2 cellular contexts compared by ENCODE assay signal in the genomic region with DNA sequence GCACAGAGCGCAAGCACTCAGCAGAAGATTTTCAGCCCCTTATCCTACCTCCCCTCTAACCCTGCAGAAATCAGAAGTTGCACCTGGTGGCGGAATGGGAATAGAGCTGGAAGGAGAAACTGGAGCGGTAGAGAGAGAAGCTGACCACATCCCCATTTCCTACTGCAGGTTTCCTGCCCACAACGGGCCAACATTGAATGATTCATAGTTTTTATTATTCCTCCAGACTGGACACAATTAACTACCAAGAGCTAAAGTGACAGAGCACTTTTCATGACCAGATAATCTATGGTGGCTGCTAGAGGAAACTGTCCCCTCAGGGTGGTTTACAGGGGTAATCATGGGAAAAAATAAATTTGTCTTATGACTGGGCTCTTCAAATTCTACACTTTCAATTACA.
TF ChIP-seq lines count a peak whose summit lies in the region.

No MANE protein-coding gene starts in this region.

TF ChIP-seq in HepG2, 621 proteins besides CTCF, POLR2A, EP300 and RAD21 (continues in another document):
- TF ChIP-seq, protein P1, sequence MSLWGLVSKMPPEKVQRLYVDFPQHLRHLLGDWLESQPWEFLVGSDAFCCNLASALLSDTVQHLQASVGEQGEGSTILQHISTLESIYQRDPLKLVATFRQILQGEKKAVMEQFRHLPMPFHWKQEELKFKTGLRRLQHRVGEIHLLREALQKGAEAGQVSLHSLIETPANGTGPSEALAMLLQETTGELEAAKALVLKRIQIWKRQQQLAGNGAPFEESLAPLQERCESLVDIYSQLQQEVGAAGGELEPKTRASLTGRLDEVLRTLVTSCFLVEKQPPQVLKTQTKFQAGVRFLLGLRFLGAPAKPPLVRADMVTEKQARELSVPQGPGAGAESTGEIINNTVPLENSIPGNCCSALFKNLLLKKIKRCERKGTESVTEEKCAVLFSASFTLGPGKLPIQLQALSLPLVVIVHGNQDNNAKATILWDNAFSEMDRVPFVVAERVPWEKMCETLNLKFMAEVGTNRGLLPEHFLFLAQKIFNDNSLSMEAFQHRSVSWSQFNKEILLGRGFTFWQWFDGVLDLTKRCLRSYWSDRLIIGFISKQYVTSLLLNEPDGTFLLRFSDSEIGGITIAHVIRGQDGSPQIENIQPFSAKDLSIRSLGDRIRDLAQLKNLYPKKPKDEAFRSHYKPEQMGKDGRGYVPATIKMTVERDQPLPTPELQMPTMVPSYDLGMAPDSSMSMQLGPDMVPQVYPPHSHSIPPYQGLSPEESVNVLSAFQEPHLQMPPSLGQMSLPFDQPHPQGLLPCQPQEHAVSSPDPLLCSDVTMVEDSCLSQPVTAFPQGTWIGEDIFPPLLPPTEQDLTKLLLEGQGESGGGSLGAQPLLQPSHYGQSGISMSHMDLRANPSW (CRISPR knock-in tag; IDR thresholded peaks at IDR 0.05; ENCODE audit: borderline replicate concordance): no peak
- TF ChIP-seq ZNF432 (CRISPR knock-in tag; IDR thresholded peaks at IDR 0.05; ENCODE audit: borderline replicate concordance) (no peak), ZNF17 (CRISPR knock-in tag; IDR thresholded peaks at IDR 0.05) (no peak), SRY (CRISPR knock-in tag; IDR thresholded peaks at IDR 0.05) (no peak), TAF15 (IDR thresholded peaks at IDR 0.05; ENCODE audit: low read depth, low read length, poor library complexity, severe bottlenecking) (no peak)
- TF ChIP-seq, protein P2, sequence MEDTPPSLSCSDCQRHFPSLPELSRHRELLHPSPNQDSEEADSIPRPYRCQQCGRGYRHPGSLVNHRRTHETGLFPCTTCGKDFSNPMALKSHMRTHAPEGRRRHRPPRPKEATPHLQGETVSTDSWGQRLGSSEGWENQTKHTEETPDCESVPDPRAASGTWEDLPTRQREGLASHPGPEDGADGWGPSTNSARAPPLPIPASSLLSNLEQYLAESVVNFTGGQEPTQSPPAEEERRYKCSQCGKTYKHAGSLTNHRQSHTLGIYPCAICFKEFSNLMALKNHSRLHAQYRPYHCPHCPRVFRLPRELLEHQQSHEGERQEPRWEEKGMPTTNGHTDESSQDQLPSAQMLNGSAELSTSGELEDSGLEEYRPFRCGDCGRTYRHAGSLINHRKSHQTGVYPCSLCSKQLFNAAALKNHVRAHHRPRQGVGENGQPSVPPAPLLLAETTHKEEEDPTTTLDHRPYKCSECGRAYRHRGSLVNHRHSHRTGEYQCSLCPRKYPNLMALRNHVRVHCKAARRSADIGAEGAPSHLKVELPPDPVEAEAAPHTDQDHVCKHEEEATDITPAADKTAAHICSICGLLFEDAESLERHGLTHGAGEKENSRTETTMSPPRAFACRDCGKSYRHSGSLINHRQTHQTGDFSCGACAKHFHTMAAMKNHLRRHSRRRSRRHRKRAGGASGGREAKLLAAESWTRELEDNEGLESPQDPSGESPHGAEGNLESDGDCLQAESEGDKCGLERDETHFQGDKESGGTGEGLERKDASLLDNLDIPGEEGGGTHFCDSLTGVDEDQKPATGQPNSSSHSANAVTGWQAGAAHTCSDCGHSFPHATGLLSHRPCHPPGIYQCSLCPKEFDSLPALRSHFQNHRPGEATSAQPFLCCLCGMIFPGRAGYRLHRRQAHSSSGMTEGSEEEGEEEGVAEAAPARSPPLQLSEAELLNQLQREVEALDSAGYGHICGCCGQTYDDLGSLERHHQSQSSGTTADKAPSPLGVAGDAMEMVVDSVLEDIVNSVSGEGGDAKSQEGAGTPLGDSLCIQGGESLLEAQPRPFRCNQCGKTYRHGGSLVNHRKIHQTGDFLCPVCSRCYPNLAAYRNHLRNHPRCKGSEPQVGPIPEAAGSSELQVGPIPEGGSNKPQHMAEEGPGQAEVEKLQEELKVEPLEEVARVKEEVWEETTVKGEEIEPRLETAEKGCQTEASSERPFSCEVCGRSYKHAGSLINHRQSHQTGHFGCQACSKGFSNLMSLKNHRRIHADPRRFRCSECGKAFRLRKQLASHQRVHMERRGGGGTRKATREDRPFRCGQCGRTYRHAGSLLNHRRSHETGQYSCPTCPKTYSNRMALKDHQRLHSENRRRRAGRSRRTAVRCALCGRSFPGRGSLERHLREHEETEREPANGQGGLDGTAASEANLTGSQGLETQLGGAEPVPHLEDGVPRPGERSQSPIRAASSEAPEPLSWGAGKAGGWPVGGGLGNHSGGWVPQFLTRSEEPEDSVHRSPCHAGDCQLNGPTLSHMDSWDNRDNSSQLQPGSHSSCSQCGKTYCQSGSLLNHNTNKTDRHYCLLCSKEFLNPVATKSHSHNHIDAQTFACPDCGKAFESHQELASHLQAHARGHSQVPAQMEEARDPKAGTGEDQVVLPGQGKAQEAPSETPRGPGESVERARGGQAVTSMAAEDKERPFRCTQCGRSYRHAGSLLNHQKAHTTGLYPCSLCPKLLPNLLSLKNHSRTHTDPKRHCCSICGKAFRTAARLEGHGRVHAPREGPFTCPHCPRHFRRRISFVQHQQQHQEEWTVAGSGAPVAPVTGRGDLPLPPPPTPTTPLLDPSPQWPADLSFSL (CRISPR knock-in tag; IDR thresholded peaks at IDR 0.05): no peak
- TF ChIP-seq, protein P3, sequence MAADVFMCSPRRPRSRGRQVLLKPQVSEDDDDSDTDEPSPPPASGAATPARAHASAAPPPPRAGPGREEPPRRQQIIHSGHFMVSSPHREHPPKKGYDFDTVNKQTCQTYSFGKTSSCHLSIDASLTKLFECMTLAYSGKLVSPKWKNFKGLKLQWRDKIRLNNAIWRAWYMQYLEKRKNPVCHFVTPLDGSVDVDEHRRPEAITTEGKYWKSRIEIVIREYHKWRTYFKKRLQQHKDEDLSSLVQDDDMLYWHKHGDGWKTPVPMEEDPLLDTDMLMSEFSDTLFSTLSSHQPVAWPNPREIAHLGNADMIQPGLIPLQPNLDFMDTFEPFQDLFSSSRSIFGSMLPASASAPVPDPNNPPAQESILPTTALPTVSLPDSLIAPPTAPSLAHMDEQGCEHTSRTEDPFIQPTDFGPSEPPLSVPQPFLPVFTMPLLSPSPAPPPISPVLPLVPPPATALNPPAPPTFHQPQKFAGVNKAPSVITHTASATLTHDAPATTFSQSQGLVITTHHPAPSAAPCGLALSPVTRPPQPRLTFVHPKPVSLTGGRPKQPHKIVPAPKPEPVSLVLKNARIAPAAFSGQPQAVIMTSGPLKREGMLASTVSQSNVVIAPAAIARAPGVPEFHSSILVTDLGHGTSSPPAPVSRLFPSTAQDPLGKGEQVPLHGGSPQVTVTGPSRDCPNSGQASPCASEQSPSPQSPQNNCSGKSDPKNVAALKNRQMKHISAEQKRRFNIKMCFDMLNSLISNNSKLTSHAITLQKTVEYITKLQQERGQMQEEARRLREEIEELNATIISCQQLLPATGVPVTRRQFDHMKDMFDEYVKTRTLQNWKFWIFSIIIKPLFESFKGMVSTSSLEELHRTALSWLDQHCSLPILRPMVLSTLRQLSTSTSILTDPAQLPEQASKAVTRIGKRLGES (CRISPR knock-in tag; IDR thresholded peaks at IDR 0.05; ENCODE audit: borderline replicate concordance): no peak
- TF ChIP-seq, protein P4, sequence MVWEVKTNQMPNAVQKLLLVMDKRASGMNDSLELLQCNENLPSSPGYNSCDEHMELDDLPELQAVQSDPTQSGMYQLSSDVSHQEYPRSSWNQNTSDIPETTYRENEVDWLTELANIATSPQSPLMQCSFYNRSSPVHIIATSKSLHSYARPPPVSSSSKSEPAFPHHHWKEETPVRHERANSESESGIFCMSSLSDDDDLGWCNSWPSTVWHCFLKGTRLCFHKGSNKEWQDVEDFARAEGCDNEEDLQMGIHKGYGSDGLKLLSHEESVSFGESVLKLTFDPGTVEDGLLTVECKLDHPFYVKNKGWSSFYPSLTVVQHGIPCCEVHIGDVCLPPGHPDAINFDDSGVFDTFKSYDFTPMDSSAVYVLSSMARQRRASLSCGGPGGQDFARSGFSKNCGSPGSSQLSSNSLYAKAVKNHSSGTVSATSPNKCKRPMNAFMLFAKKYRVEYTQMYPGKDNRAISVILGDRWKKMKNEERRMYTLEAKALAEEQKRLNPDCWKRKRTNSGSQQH (CRISPR knock-in tag; IDR thresholded peaks at IDR 0.05; ENCODE audit: low read depth): no peak

TF ChIP-seq in K562, 482 proteins besides CTCF, POLR2A, EP300 and RAD21 (continues in another document):
- TF ChIP-seq IRF2 (CRISPR knock-in tag; IDR thresholded peaks at IDR 0.05) (no peak), ZNF347 (CRISPR knock-in tag; IDR thresholded peaks at IDR 0.05; ENCODE audit: low read depth) (no peak), ZNF12 (CRISPR knock-in tag; IDR thresholded peaks at IDR 0.05) (no peak), PHF20 (IDR thresholded peaks at IDR 0.05; ENCODE audit: partially characterized antibody) (no peak), ZNF583 (CRISPR knock-in tag; IDR thresholded peaks at IDR 0.05) (no peak), MAFF (IDR thresholded peaks at IDR 0.05; ENCODE audit: low read length) (peak; percentile 3; the same call in 1 of the 2 replicates), ZNF717 (CRISPR knock-in tag; IDR thresholded peaks at IDR 0.05) (no peak), RFX5 (IDR thresholded peaks at IDR 0.05; ENCODE audit: low read depth, low read length) (no peak), C11orf30 (IDR thresholded peaks at IDR 0.05; ENCODE audit: low read depth) (peak; percentile 21; the same call in 1 of the 2 replicates), ZSCAN29 (IDR thresholded peaks at IDR 0.05) (no peak), TAF9B (IDR thresholded peaks at IDR 0.05; ENCODE audit: partially characterized antibody) (no peak), SIN3A (IDR thresholded peaks at IDR 0.05; ENCODE audit: borderline replicate concordance in 2 of 2, control insufficient read depth in 1 of 2, low read depth in 2 of 2, low read length in 2 of 2) (no peak), NFE2 (IDR thresholded peaks at IDR 0.05; ENCODE audit: low read depth) (peak; percentile 62), POLR2B (IDR thresholded peaks at IDR 0.05; ENCODE audit: low read depth, partially characterized antibody) (no peak), SAFB2 (IDR thresholded peaks at IDR 0.05; ENCODE audit: borderline replicate concordance, low read depth, low read length, severe bottlenecking) (no peak), SNIP1 (IDR thresholded peaks at IDR 0.05; ENCODE audit: low read depth) (no peak), SP2 (IDR thresholded peaks at IDR 0.05; ENCODE audit: extremely low read depth, low read depth, low read length, poor library complexity, severe bottlenecking) (no peak), NCOA1 (IDR thresholded peaks at IDR 0.05; ENCODE audit: low read depth) (no peak), HDAC3 (IDR thresholded peaks at IDR 0.05; ENCODE audit: borderline replicate concordance, partially characterized antibody) (no peak), LEF1 (IDR thresholded peaks at IDR 0.05) (no peak), ZNF766 (CRISPR knock-in tag; conservative IDR thresholded peaks at IDR 0.05) (0 out of 2 replicates have a peak, but pooled peaks have one; percentile 24), ESRRB (CRISPR knock-in tag; IDR thresholded peaks at IDR 0.05; ENCODE audit: borderline replicate concordance) (no peak), RBM14 (IDR thresholded peaks at IDR 0.05; ENCODE audit: borderline replicate concordance, insufficient read depth, low read depth, low read length) (no peak), RHOXF2B (CRISPR knock-in tag; conservative IDR thresholded peaks at IDR 0.05) (no peak), THRAP3 (IDR thresholded peaks at IDR 0.05; ENCODE audit: borderline replicate concordance) (no peak)
- TF ChIP-seq, protein P5, sequence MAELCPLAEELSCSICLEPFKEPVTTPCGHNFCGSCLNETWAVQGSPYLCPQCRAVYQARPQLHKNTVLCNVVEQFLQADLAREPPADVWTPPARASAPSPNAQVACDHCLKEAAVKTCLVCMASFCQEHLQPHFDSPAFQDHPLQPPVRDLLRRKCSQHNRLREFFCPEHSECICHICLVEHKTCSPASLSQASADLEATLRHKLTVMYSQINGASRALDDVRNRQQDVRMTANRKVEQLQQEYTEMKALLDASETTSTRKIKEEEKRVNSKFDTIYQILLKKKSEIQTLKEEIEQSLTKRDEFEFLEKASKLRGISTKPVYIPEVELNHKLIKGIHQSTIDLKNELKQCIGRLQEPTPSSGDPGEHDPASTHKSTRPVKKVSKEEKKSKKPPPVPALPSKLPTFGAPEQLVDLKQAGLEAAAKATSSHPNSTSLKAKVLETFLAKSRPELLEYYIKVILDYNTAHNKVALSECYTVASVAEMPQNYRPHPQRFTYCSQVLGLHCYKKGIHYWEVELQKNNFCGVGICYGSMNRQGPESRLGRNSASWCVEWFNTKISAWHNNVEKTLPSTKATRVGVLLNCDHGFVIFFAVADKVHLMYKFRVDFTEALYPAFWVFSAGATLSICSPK (IDR thresholded peaks at IDR 0.05; ENCODE audit: borderline replicate concordance): no peak
- TF ChIP-seq, protein P6, sequence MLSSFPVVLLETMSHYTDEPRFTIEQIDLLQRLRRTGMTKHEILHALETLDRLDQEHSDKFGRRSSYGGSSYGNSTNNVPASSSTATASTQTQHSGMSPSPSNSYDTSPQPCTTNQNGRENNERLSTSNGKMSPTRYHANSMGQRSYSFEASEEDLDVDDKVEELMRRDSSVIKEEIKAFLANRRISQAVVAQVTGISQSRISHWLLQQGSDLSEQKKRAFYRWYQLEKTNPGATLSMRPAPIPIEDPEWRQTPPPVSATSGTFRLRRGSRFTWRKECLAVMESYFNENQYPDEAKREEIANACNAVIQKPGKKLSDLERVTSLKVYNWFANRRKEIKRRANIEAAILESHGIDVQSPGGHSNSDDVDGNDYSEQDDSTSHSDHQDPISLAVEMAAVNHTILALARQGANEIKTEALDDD (IDR thresholded peaks at IDR 0.05): peak; percentile 83
- TF ChIP-seq, protein P7, sequence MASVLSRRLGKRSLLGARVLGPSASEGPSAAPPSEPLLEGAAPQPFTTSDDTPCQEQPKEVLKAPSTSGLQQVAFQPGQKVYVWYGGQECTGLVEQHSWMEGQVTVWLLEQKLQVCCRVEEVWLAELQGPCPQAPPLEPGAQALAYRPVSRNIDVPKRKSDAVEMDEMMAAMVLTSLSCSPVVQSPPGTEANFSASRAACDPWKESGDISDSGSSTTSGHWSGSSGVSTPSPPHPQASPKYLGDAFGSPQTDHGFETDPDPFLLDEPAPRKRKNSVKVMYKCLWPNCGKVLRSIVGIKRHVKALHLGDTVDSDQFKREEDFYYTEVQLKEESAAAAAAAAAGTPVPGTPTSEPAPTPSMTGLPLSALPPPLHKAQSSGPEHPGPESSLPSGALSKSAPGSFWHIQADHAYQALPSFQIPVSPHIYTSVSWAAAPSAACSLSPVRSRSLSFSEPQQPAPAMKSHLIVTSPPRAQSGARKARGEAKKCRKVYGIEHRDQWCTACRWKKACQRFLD (CRISPR knock-in tag; IDR thresholded peaks at IDR 0.05): no peak
- TF ChIP-seq, protein P8, sequence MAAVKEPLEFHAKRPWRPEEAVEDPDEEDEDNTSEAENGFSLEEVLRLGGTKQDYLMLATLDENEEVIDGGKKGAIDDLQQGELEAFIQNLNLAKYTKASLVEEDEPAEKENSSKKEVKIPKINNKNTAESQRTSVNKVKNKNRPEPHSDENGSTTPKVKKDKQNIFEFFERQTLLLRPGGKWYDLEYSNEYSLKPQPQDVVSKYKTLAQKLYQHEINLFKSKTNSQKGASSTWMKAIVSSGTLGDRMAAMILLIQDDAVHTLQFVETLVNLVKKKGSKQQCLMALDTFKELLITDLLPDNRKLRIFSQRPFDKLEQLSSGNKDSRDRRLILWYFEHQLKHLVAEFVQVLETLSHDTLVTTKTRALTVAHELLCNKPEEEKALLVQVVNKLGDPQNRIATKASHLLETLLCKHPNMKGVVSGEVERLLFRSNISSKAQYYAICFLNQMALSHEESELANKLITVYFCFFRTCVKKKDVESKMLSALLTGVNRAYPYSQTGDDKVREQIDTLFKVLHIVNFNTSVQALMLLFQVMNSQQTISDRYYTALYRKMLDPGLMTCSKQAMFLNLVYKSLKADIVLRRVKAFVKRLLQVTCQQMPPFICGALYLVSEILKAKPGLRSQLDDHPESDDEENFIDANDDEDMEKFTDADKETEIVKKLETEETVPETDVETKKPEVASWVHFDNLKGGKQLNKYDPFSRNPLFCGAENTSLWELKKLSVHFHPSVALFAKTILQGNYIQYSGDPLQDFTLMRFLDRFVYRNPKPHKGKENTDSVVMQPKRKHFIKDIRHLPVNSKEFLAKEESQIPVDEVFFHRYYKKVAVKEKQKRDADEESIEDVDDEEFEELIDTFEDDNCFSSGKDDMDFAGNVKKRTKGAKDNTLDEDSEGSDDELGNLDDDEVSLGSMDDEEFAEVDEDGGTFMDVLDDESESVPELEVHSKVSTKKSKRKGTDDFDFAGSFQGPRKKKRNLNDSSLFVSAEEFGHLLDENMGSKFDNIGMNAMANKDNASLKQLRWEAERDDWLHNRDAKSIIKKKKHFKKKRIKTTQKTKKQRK (IDR thresholded peaks at IDR 0.05; ENCODE audit: borderline replicate concordance, low read depth, low read length): no peak
